ENCODE assay signal across 13 cellular contexts in genomic region chr10:97169911-97170693, GRCh38. TPM values are rescaled to one million over a fixed set of nuclear protein-coding genes. Genes with fewer than 3 reads are reported as not detected.
DNase-seq lines count a peak whose midpoint lies in the region; TF ChIP-seq lines count a peak whose summit lies in the region.
"Had no signal": no experiment of that assay in that cellular context is flagged by ENCODE, and none has a peak within 500 bp of the region (broad histone marks: within the 10 kb centered on the region; RNA-seq: fewer than 3 reads in every experiment).

No MANE protein-coding gene starts in this region.

- DNase-seq in Daoy (ENCODE audit: low read depth) = peak; percentile 54
- peak; percentile 29 for DNase-seq in NCI-H2029 (lab: John Stamatoyannopoulos, UW)
- peak; percentile 67 for DNase-seq in colonic mucosa
- peak; percentile 74 for DNase-seq in prostate gland (ENCODE audit: low spot score)
- DNase-seq in SW480 (ENCODE audit: low spot score) = no peak
- no peak for DNase-seq in vagina (ENCODE audit: extremely low spot score in 2 of 2)
- no peak for DNase-seq in CD1c-positive myeloid dendritic cell (ENCODE audit: extremely low spot score)
- no peak for DNase-seq in activated CD4-positive, alpha-beta T cell treated with anti-CD3 and anti-CD28 coated beads, Interleukin-2, amount 50 U/mL, for 1 hour
- DNase-seq: activated T-cell treated with anti-CD3 and anti-CD28 coated beads, Interleukin-2, amount 50 U/mL, for 48 hours; NCI-H345; SHP77 treated with DMSO at 0.1 percent for 48 hours had no signal

- H3K36me3 ChIP-seq in colonic mucosa = no peaks in the 10 kb centered on the region
- no peaks in the 10 kb centered on the region for H3K36me3 ChIP-seq in prostate gland
- no peaks in the 10 kb centered on the region for H3K36me3 ChIP-seq in vagina
- H3K36me3 ChIP-seq: right lobe of liver had no signal

- H3K27ac ChIP-seq in colonic mucosa (no peak overlapping the region), prostate gland (no peak overlapping the region), vagina (no peak overlapping the region)
- H3K27ac ChIP-seq: hepatocyte, right lobe of liver had no signal

- H3K9me3 ChIP-seq in colonic mucosa (no peaks in the 10 kb centered on the region), prostate gland (no peaks in the 10 kb centered on the region), vagina (no peaks in the 10 kb centered on the region)
- H3K9me3 ChIP-seq: right lobe of liver had no signal

- TF ChIP-seq CTCF in colonic mucosa (IDR thresholded peaks at IDR 0.05) = no peak
- TF ChIP-seq CTCF in prostate gland (IDR thresholded peaks at IDR 0.05) = peak in 1 of 4 experiments; percentile 18
- no peak for TF ChIP-seq CTCF in vagina (IDR thresholded peaks at IDR 0.05)

- intact Hi-C loops in colonic mucosa (cut with DNase I) = no loop called here
- intact Hi-C loops in prostate gland (cut with DNase I) = no loop called here
- intact Hi-C loops in vagina (cut with DNase I) = no loop called here

- no peak overlapping the region for H3K4me3 ChIP-seq in colonic mucosa
- no peak overlapping the region for H3K4me3 ChIP-seq in prostate gland
- no peak overlapping the region for H3K4me3 ChIP-seq in vagina
- H3K4me3 ChIP-seq: hepatocyte, right lobe of liver had no signal

- no peaks in the 10 kb centered on the region for H3K4me1 ChIP-seq in colonic mucosa
- H3K4me1 ChIP-seq in prostate gland (replicated peaks) = no peaks in the 10 kb centered on the region
- H3K4me1 ChIP-seq in vagina = no peaks in the 10 kb centered on the region
- H3K4me1 ChIP-seq: right lobe of liver had no signal

- 59% methylated on average over 14 of the region's 14 CpGs for WGBS in prostate gland

- no peak overlapping the region for H3K9ac ChIP-seq in colonic mucosa (ENCODE audit: low read depth in 2 of 2, low read length in 2 of 2)

- H3K27me3 ChIP-seq in colonic mucosa (no peaks in the 10 kb centered on the region), prostate gland (replicated peaks; ENCODE audit: insufficient read depth) (no peaks in the 10 kb centered on the region), vagina (no peaks in the 10 kb centered on the region)
- H3K27me3 ChIP-seq: hepatocyte, right lobe of liver had no signal

- TF ChIP-seq POLR2A in prostate gland (IDR thresholded peaks at IDR 0.05) = no peak
- no peak for TF ChIP-seq POLR2A in vagina (IDR thresholded peaks at IDR 0.05)

RNA-seq across cellular contexts. Expression of gene SLIT1, which starts 15.7 kb away (rescaled TPM):
- 0.11 TPM in 1 of 2 replicates, not detected in the other for total RNA-seq in Daoy (2014; rRNA removed; shearing (Covaris generic))
- total RNA-seq in colonic mucosa (under 1 TPM; 0.17 to 0.24 TPM), prostate gland (under 1 TPM; 0.59 to 0.91 TPM), vagina (0.49 TPM)

Comparison
In these comparisons a context has a peak if more than half of its experiments do, and no peak if none do; other contexts are left out.
1. DNase-seq: peak in Daoy (single experiment), NCI-H2029 (single experiment), colonic mucosa (single experiment) and prostate gland (single experiment); none in SW480 (single experiment), vagina (0 of 2), CD1c-positive myeloid dendritic cell (single experiment) and activated CD4-positive, alpha-beta T cell treated with anti-CD3 and anti-CD28 coated beads, Interleukin-2, amount 50 U/mL, for 1 hour (single experiment).